1 cellular context compared by ENCODE assay signal in genomic region chr13:110396913-110397379, GRCh38.
TF ChIP-seq lines count a peak whose summit lies in the region.

No MANE protein-coding gene starts in this region.

TF ChIP-seq in IMR-90, 13 proteins besides CTCF, POLR2A, EP300 and RAD21 (continued from another document):
- no peak for TF ChIP-seq CHD1 (IDR thresholded peaks at IDR 0.05; ENCODE audit: low read depth, low read length)
- TF ChIP-seq NFE2L2 (IDR thresholded peaks at IDR 0.05; ENCODE audit: low read depth, low read length), result 0 out of 2 replicates have a peak, but pooled peaks have one; percentile 34
- no peak for TF ChIP-seq ELK1 (IDR thresholded peaks at IDR 0.05; ENCODE audit: borderline replicate concordance, low read depth, low read length)
- no peak for TF ChIP-seq MXI1 (IDR thresholded peaks at IDR 0.05; ENCODE audit: borderline replicate concordance, low read depth, low read length)
- peak; percentile 68 for TF ChIP-seq BHLHE40 (IDR thresholded peaks at IDR 0.05; ENCODE audit: low read depth, low read length)
- no peak for TF ChIP-seq RCOR1 (IDR thresholded peaks at IDR 0.05; ENCODE audit: insufficient replicate concordance, low read length)
- TF ChIP-seq MAZ (IDR thresholded peaks at IDR 0.05; ENCODE audit: borderline replicate concordance, low read depth, low read length), result peak; percentile 44; the same call in 1 of the 2 replicates
- TF ChIP-seq MAFK (IDR thresholded peaks at IDR 0.05; ENCODE audit: low read depth, low read length), result no peak
- peak; percentile 98 for TF ChIP-seq CEBPB (IDR thresholded peaks at IDR 0.05; ENCODE audit: low read depth, low read length)
- no peak for TF ChIP-seq RFX5 (IDR thresholded peaks at IDR 0.05; ENCODE audit: low read depth, low read length)
- peak; percentile 90 for TF ChIP-seq USF2 (IDR thresholded peaks at IDR 0.05; ENCODE audit: low read depth, low read length)
TF ChIP-seq in IMR-90: peak in this region for 6.
